1 cellular context compared by ENCODE assay signal in genomic region chr1:31765041-31765467, GRCh38.
TF ChIP-seq lines count a peak whose summit lies in the region.

No MANE protein-coding gene starts in this region.

TF ChIP-seq in IMR-90, 13 proteins besides CTCF, POLR2A, EP300 and RAD21:
- TF ChIP-seq NFE2L2 (IDR thresholded peaks at IDR 0.05; ENCODE audit: low read depth, low read length) = no peak
- no peak for TF ChIP-seq ELK1 (IDR thresholded peaks at IDR 0.05; ENCODE audit: borderline replicate concordance, low read depth, low read length)
- 0 out of 2 replicates have a peak, but pooled peaks have one; percentile 20 for TF ChIP-seq SMC3 (IDR thresholded peaks at IDR 0.05; ENCODE audit: low read depth, low read length)
